24 cellular contexts compared by ENCODE assay signal in the genomic region with DNA sequence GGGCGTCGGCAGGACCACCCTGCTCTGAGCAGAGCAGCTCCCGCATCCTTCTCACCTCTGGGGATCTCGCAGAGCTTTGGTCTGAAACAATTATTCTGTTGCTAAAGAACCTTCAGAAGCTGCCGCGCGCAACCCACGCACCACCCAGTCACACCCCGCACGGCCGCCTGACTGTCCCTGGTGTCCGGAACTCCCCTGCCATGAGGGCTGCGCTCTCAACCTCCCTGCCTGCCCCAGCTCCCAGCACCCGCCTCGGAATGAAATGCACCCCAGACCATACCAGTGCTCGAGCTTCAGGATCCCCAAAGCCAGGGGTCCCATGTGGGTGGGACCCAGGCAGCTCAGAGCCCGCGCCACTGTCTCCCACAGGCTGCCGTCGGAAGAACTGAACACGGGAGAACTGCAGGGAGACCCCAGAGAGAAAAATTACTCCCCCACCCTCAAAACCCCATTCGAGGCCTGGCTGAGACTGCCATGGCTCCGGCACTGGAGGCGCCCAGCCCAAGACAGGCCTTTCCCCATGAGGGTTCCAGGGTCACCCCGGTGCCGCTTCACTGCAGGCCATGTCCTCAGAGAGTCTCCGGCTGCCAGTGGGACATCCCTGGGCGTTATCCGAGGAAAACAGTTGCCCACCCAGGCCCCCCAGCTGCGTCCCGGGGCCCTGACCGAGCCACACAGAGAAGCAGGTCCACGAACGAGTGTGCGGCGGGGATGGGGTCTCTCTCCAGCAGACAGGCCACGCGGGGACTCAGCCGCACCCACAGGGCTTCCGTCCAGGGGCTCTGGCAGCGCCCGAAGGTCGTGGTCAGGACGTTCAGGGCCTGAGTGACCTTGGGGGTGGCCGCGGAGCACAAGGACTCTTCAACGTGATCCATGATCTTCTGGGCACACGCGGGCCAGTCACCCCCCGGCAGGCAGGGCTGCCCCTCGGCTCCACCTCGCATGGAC. TPM values are rescaled to one million over a fixed set of nuclear protein-coding genes. Genes with fewer than 3 reads are reported as not detected.
A peak's percentile ranks its signal among the peaks of the same experiment; 100 is the strongest.
DNase-seq lines count a peak whose midpoint lies in the region; ATAC-seq, FAIRE-seq and TF ChIP-seq lines count a peak whose summit lies in the region.
"Had no signal": no experiment of that assay in that cellular context is flagged by ENCODE, and none has a peak within 500 bp of the region (broad histone marks: within the 10 kb centered on the region; RNA-seq: fewer than 3 reads in every experiment).

No MANE protein-coding gene starts in this region.

- H3K9me3 Mint-ChIP-seq in activated naive CD4-positive, alpha-beta T cell treated with anti-CD3 and anti-CD28 coated beads, Interleukin-2, amount 10 ng/mL, durations not matched to agents 7 days and 5 days: no peaks in the 10 kb centered on the region
- no peaks in the 10 kb centered on the region for H3K9me3 Mint-ChIP-seq in activated naive CD4-positive, alpha-beta T cell treated with anti-CD3 and anti-CD28 coated beads, Interleukin-2, amount 50 U/mL, for 72 hours
- no peaks in the 10 kb centered on the region for H3K9me3 Mint-ChIP-seq in astrocyte (ENCODE audit: unreplicated experiment)
- H3K9me3 Mint-ChIP-seq in stimulated activated naive B cell treated with anti-CD40 and anti-IgM and Interleukin-4, amounts not matched to agents 10 μg/mL and 1 μg/mL and 100 μg/mL, for 72 hours: no peaks in the 10 kb centered on the region
- H3K9me3 Mint-ChIP-seq: brain had no signal

- H3K4me3 Mint-ChIP-seq in activated naive CD4-positive, alpha-beta T cell treated with anti-CD3 and anti-CD28 coated beads, Interleukin-2, amount 10 ng/mL, durations not matched to agents 7 days and 5 days: no peak overlapping the region
- H3K4me3 Mint-ChIP-seq in astrocyte (ENCODE audit: unreplicated experiment): no peak overlapping the region
- H3K4me3 Mint-ChIP-seq in stimulated activated naive B cell treated with anti-CD40 and anti-IgM and Interleukin-4, amounts not matched to agents 10 μg/mL and 1 μg/mL and 100 μg/mL, for 72 hours: no peak overlapping the region
- H3K4me3 Mint-ChIP-seq: activated naive CD8-positive, alpha-beta T cell; brain had no signal

- H3K27ac Mint-ChIP-seq in activated naive CD4-positive, alpha-beta T cell treated with anti-CD3 and anti-CD28 coated beads, Interleukin-2, amount 10 ng/mL, durations not matched to agents 7 days and 5 days: peak overlapping the region; percentile 38
- peak overlapping the region in 1 of 2 donors; percentile 60 for H3K27ac Mint-ChIP-seq in activated naive CD4-positive, alpha-beta T cell treated with anti-CD3 and anti-CD28 coated beads, Interleukin-2, amount 50 U/mL, for 72 hours
- H3K27ac Mint-ChIP-seq in astrocyte (ENCODE audit: unreplicated experiment): peak overlapping the region; percentile 34
- H3K27ac Mint-ChIP-seq in stimulated activated naive B cell treated with anti-CD40 and anti-IgM and Interleukin-4, amounts not matched to agents 10 μg/mL and 1 μg/mL and 100 μg/mL, for 72 hours: peak overlapping the region; percentile 63
- H3K27ac Mint-ChIP-seq: activated naive CD8-positive, alpha-beta T cell had no signal

- H3K36me3 Mint-ChIP-seq in activated naive CD4-positive, alpha-beta T cell treated with anti-CD3 and anti-CD28 coated beads, Interleukin-2, amount 10 ng/mL, durations not matched to agents 7 days and 5 days: peaks cover 15% of the 10 kb centered on the region
- no peaks in the 10 kb centered on the region for H3K36me3 Mint-ChIP-seq in activated naive CD4-positive, alpha-beta T cell treated with anti-CD3 and anti-CD28 coated beads, Interleukin-2, amount 50 U/mL, for 72 hours
- peaks cover 8% of the 10 kb centered on the region for H3K36me3 Mint-ChIP-seq in astrocyte (ENCODE audit: low read depth, unreplicated experiment)
- H3K36me3 Mint-ChIP-seq in stimulated activated naive B cell treated with anti-CD40 and anti-IgM and Interleukin-4, amounts not matched to agents 10 μg/mL and 1 μg/mL and 100 μg/mL, for 72 hours: peaks cover 35 to 41% of the 10 kb centered on the region in 2 donors
- H3K36me3 Mint-ChIP-seq: activated naive CD8-positive, alpha-beta T cell had no signal

- H3K4me1 Mint-ChIP-seq in activated naive CD4-positive, alpha-beta T cell treated with anti-CD3 and anti-CD28 coated beads, Interleukin-2, amount 10 ng/mL, durations not matched to agents 7 days and 5 days: no peaks in the 10 kb centered on the region
- no peaks in the 10 kb centered on the region for H3K4me1 Mint-ChIP-seq in astrocyte (ENCODE audit: low read depth, unreplicated experiment)
- H3K4me1 Mint-ChIP-seq in stimulated activated naive B cell treated with anti-CD40 and anti-IgM and Interleukin-4, amounts not matched to agents 10 μg/mL and 1 μg/mL and 100 μg/mL, for 72 hours: peaks cover 4 to 13% of the 10 kb centered on the region in 2 donors
- H3K4me1 Mint-ChIP-seq: brain had no signal

- peaks cover 7% of the 10 kb centered on the region for H4K20me1 ChIP-seq in astrocyte (ENCODE audit: insufficient read depth, low read length)

- H3K4me1 ChIP-seq in astrocyte (ENCODE audit: insufficient read depth, low read length) (no peaks in the 10 kb centered on the region), lower lobe of right lung (no peaks in the 10 kb centered on the region)
- H3K4me1 ChIP-seq: pancreas, SJCRH30, stomach, upper lobe of right lung had no signal

- H3K79me2 ChIP-seq in astrocyte (ENCODE audit: insufficient read depth, low read length): no peaks in the 10 kb centered on the region

- H3K9me3 ChIP-seq in astrocyte (ENCODE audit: insufficient read depth, low read depth, low read length) (no peaks in the 10 kb centered on the region), lower lobe of right lung (no peaks in the 10 kb centered on the region)
- H3K9me3 ChIP-seq: pancreas, SJCRH30, stomach, upper lobe of right lung had no signal

- intact Hi-C loops in lower lobe of right lung (cut with DNase I): no loop called here

- H3K36me3 ChIP-seq in astrocyte (ENCODE audit: insufficient read depth, low read length): no peaks in the 10 kb centered on the region
- H3K36me3 ChIP-seq in lower lobe of right lung: peaks cover 95% of the 10 kb centered on the region

- FAIRE-seq in astrocyte (lab: Jason Lieb, UNC): no peak
- FAIRE-seq: A204.1, pancreas had no signal

- H3K4me3 ChIP-seq in astrocyte (ENCODE audit: insufficient read depth, low read depth, low read length) (no peak overlapping the region), lower lobe of right lung (no peak overlapping the region)
- H3K4me3 ChIP-seq: pancreas, SJCRH30, skin epidermis, stomach, upper lobe of right lung had no signal

- no peaks in the 10 kb centered on the region for H3K27me3 ChIP-seq in astrocyte (ENCODE audit: insufficient read depth, low read length)
- no peaks in the 10 kb centered on the region for H3K27me3 ChIP-seq in lower lobe of right lung (ENCODE audit: low read depth)
- H3K27me3 ChIP-seq: pancreas, SJCRH30, stomach, upper lobe of right lung had no signal

- ATAC-seq in activated naive CD4-positive, alpha-beta T cell treated with anti-CD3 and anti-CD28 coated beads, Interleukin-2, amount 50 U/mL, for 72 hours: no peak
- ATAC-seq in lower lobe of right lung: no peak
- no peak for ATAC-seq in stimulated activated naive B cell treated with anti-CD40 and anti-IgM and Interleukin-4, amounts not matched to agents 10 μg/mL and 1 μg/mL and 100 μg/mL, for 72 hours (replicated peaks)
- ATAC-seq: left lobe of liver, pancreas, upper lobe of right lung had no signal

- CTCF ChIA-PET in activated naive CD4-positive, alpha-beta T cell treated with anti-CD3 and anti-CD28 coated beads, Interleukin-2, amount 10 ng/mL, durations not matched to agents 7 days and 5 days (lab: Charles Lee): interaction anchor here (1.4 kb wide), 1 partner anchor 60 kb away, joined by 3 read pairs; no protein-coding TSS in a partner anchor

- no peak overlapping the region for H2AFZ ChIP-seq in astrocyte (ENCODE audit: low read depth, low read length)

- no peak for DNase-seq in activated naive CD4-positive, alpha-beta T cell treated with anti-CD3 and anti-CD28 coated beads, Interleukin-2, amount 10 ng/mL, durations not matched to agents 7 days and 5 days
- DNase-seq in activated naive CD4-positive, alpha-beta T cell treated with anti-CD3 and anti-CD28 coated beads, Interleukin-2, amount 50 U/mL, for 72 hours (ENCODE audit: low spot score in 2 of 2): no peak
- DNase-seq in astrocyte (ENCODE audit: low read depth) (no peak), lower lobe of right lung (peak; percentile 43), NCI-H1436 treated with DMSO at 0.1 percent for 48 hours (lab: John Stamatoyannopoulos, UW) (no peak), NCI-H510A (lab: John Stamatoyannopoulos, UW) (no peak), hypothalamus (lab: John Stamatoyannopoulos, UW) (no peak)
- DNase-seq in stimulated activated naive B cell treated with anti-CD40 and anti-IgM and Interleukin-4, amounts not matched to agents 10 μg/mL and 1 μg/mL and 100 μg/mL, for 72 hours: no peak
- DNase-seq: activated CD4-positive, alpha-beta T cell treated with anti-CD3 and anti-CD28 coated beads, Interleukin-2, amount 50 U/mL, for 48 hours; DMS153; foreskin melanocyte; GF-D8; NCI-H1436; SJCRH30; stimulated activated CD4-positive, alpha-beta T cell treated with anti-CD3 and anti-CD28 coated beads, Interleukin-2, amount 100 ng/mL, for 48 hours; stomach; T-helper 2 cell had no signal

- H3K27me3 Mint-ChIP-seq in activated naive CD4-positive, alpha-beta T cell treated with anti-CD3 and anti-CD28 coated beads, Interleukin-2, amount 10 ng/mL, durations not matched to agents 7 days and 5 days: no peaks in the 10 kb centered on the region
- H3K27me3 Mint-ChIP-seq in astrocyte (ENCODE audit: low read depth, unreplicated experiment): no peaks in the 10 kb centered on the region
- no peaks in the 10 kb centered on the region for H3K27me3 Mint-ChIP-seq in stimulated activated naive B cell treated with anti-CD40 and anti-IgM and Interleukin-4, amounts not matched to agents 10 μg/mL and 1 μg/mL and 100 μg/mL, for 72 hours
- H3K27me3 Mint-ChIP-seq: activated naive CD8-positive, alpha-beta T cell; brain had no signal

- H3K4me2 ChIP-seq in astrocyte (ENCODE audit: low read length): no peak overlapping the region

- TF ChIP-seq CTCF in astrocyte (IDR thresholded peaks at IDR 0.05; ENCODE audit: insufficient read depth, low read depth, low read length): no peak
- no peak for TF ChIP-seq CTCF in lower lobe of right lung (IDR thresholded peaks at IDR 0.05)

- H3K9ac ChIP-seq in astrocyte (ENCODE audit: low read length): no peak overlapping the region

- H3K27ac ChIP-seq in astrocyte (ENCODE audit: low read depth, low read length): no peak overlapping the region
- H3K27ac ChIP-seq in lower lobe of right lung: no peak overlapping the region
- H3K27ac ChIP-seq: pancreas, SJCRH30, skin epidermis, stomach, upper lobe of right lung had no signal

RNA-seq across cellular contexts. Expression of a gene that starts 12.1 kb away (rescaled TPM):
- 10 to 100 TPM; 26.5 to 37.5 TPM for total RNA-seq in activated naive CD4-positive, alpha-beta T cell treated with anti-CD3 and anti-CD28 coated beads, Interleukin-2, amount 50 U/mL, for 72 hours
- 18.7 and 19.7 TPM in 2 replicates for total RNA-seq in astrocyte
- total RNA-seq in lower lobe of right lung: 24.4 TPM

RNA-seq across cellular contexts. Expression of a gene that starts 15.6 kb away (rescaled TPM):
- total RNA-seq in activated naive CD4-positive, alpha-beta T cell treated with anti-CD3 and anti-CD28 coated beads, Interleukin-2, amount 50 U/mL, for 72 hours: 1 to 10 TPM; 7.3 to 9.5 TPM
- total RNA-seq in astrocyte: 13.1 and 13.8 TPM in 2 replicates
- 32.0 TPM for total RNA-seq in lower lobe of right lung

RNA-seq across cellular contexts. Expression of a gene that starts 23.6 kb away (rescaled TPM):
- total RNA-seq in activated naive CD4-positive, alpha-beta T cell treated with anti-CD3 and anti-CD28 coated beads, Interleukin-2, amount 50 U/mL, for 72 hours: 10 to 100 TPM; 17.8 to 21.1 TPM
- total RNA-seq in astrocyte (58.6 and 76.9 TPM in 2 replicates), lower lobe of right lung (42.6 TPM)
